Comparison of ENCODE assay signal across 1 cellular context in the genomic region with DNA sequence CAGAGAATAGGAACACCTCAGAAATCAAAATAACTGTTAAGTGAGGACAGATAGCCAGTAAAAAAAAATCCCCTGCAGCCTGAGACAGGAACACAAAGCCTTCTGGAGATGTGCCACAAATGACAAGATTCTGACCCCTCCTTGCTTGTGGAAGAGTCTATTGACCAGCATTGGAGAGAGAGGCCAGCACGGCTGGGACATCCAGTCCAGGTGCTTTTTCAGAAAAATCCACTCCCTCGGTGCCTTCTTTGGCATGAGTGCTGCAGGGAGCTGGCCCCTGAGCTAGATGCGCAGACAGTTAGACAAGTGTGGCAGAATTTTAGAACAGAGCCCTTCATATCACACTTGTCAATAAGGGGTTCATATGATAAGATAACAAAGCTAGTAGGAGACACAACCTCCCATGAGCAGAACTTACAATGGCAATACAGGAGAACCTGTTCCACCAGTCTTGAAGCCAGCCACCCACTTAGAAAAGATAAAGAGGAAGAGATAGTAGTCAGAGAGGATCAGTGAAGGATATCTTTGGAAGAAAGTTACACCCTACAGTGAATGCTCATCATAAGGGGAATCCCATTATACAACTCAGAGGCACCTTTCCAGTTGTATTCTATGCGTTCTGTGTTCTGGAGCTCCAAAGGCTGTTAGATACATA.
TF ChIP-seq lines count a peak whose summit lies in the region.

No MANE protein-coding gene starts in this region.

TF ChIP-seq in HepG2, 621 proteins besides CTCF, POLR2A, EP300 and RAD21 (continued from another document):
- no peak for TF ChIP-seq ESRRA (CRISPR knock-in tag; IDR thresholded peaks at IDR 0.05; ENCODE audit: low read depth)
- no peak for TF ChIP-seq MTF1 (CRISPR knock-in tag; IDR thresholded peaks at IDR 0.05)
- no peak for TF ChIP-seq ZNF121 (CRISPR knock-in tag; IDR thresholded peaks at IDR 0.05)
- no peak for TF ChIP-seq CREM (IDR thresholded peaks at IDR 0.05)
- no peak for TF ChIP-seq CREM (CRISPR knock-in tag; IDR thresholded peaks at IDR 0.05)
